Comparison of ENCODE assay signal across 9 cellular contexts in genomic region chr1:9767964-9768668, GRCh38. TPM values are rescaled to one million over a fixed set of nuclear protein-coding genes. Genes with fewer than 3 reads are reported as not detected.
DNase-seq lines count a peak whose midpoint lies in the region; ATAC-seq and TF ChIP-seq lines count a peak whose summit lies in the region.
"Had no signal": no experiment of that assay in that cellular context is flagged by ENCODE, and none has a peak within 500 bp of the region (broad histone marks: within the 10 kb centered on the region; RNA-seq: fewer than 3 reads in every experiment).

No MANE protein-coding gene starts in this region.

- DNase-seq in activated CD4-positive, alpha-beta T cell treated with anti-CD3 and anti-CD28 coated beads, Interleukin-2, amount 10 ng/mL, durations not matched to agents 24 days and 14 days, result peak; percentile 64
- no peak for DNase-seq in activated CD4-positive, alpha-beta T cell treated with anti-CD3 and anti-CD28 coated beads for 1 hour
- DNase-seq in OCI-LY7 (ENCODE audit: low spot score) (peak; percentile 24), mesothelial cell of epicardium (ENCODE audit: low spot score in 2 of 2, unreplicated experiment in 2 of 2) (no peak)
- peak; percentile 25 for DNase-seq in activated naive CD8-positive, alpha-beta T cell treated with anti-CD3 and anti-CD28 coated beads, Interleukin-2, amount 50 U/mL, for 24 hours
- peak; percentile 6 for DNase-seq in stimulated activated CD4-positive, alpha-beta T cell treated with anti-CD3 and anti-CD28 coated beads, Interleukin-4, amount 100 ng/mL, for 1 hour
- DNase-seq: GDM1 had no signal

- intact Hi-C loops in activated CD4-positive, alpha-beta T cell treated with anti-CD3 and anti-CD28 coated beads, Interleukin-2, amount 10 ng/mL, durations not matched to agents 24 days and 14 days (cut with micrococcal nuclease), result no loop called here
- intact Hi-C loops in OCI-LY7 (cut with micrococcal nuclease; ENCODE audit: unreplicated experiment), result no loop called here

- no peaks in the 10 kb centered on the region for H3K27me3 Mint-ChIP-seq in activated CD4-positive, alpha-beta T cell treated with anti-CD3 and anti-CD28 coated beads, Interleukin-2, amount 10 ng/mL, durations not matched to agents 24 days and 14 days
- no peaks in the 10 kb centered on the region for H3K27me3 Mint-ChIP-seq in activated naive CD8-positive, alpha-beta T cell treated with anti-CD3 and anti-CD28 coated beads, Interleukin-2, amount 50 U/mL, for 24 hours
- H3K27me3 Mint-ChIP-seq in mesothelial cell of epicardium (ENCODE audit: low read depth), result no peaks in the 10 kb centered on the region

- peaks cover 35% of the 10 kb centered on the region for H3K79me2 ChIP-seq in OCI-LY7 (ENCODE audit: insufficient read depth, low read depth, low read length)

- no peak overlapping the region for H3K27ac Mint-ChIP-seq in activated CD4-positive, alpha-beta T cell treated with anti-CD3 and anti-CD28 coated beads, Interleukin-2, amount 10 ng/mL, durations not matched to agents 24 days and 14 days
- no peak overlapping the region for H3K27ac Mint-ChIP-seq in activated naive CD8-positive, alpha-beta T cell treated with anti-CD3 and anti-CD28 coated beads, Interleukin-2, amount 50 U/mL, for 24 hours
- H3K27ac Mint-ChIP-seq in mesothelial cell of epicardium, result no peak overlapping the region

- H3K4me3 ChIP-seq in OCI-LY7 (ENCODE audit: low read depth, low read length, poor library complexity, severe bottlenecking), result no peak overlapping the region

- H3K4me1 ChIP-seq in OCI-LY7 (ENCODE audit: insufficient read depth, low read length, poor library complexity, severe bottlenecking), result no peaks in the 10 kb centered on the region

- no peak overlapping the region for H3K27ac ChIP-seq in OCI-LY7 (ENCODE audit: low read depth, low read length, poor library complexity, severe bottlenecking)

- peaks cover 7% of the 10 kb centered on the region for H3K4me1 Mint-ChIP-seq in activated CD4-positive, alpha-beta T cell treated with anti-CD3 and anti-CD28 coated beads, Interleukin-2, amount 10 ng/mL, durations not matched to agents 24 days and 14 days
- H3K4me1 Mint-ChIP-seq in activated naive CD8-positive, alpha-beta T cell treated with anti-CD3 and anti-CD28 coated beads, Interleukin-2, amount 50 U/mL, for 24 hours, result peaks cover 10% of the 10 kb centered on the region
- H3K4me1 Mint-ChIP-seq in mesothelial cell of epicardium, result no peaks in the 10 kb centered on the region

- H3K9me3 ChIP-seq in OCI-LY7 (ENCODE audit: low read length), result no peaks in the 10 kb centered on the region

- peaks cover 40% of the 10 kb centered on the region for H3K36me3 ChIP-seq in OCI-LY7 (ENCODE audit: insufficient read depth, low read length)

- no peak overlapping the region for H3K4me2 ChIP-seq in OCI-LY7 (ENCODE audit: low read length)

- H2AFZ ChIP-seq in OCI-LY7 (ENCODE audit: low read length), result no peak overlapping the region

- no peaks in the 10 kb centered on the region for H4K20me1 ChIP-seq in OCI-LY7 (ENCODE audit: insufficient read depth, low read length)

- CTCF ChIA-PET in OCI-LY7 (lab: Charles Lee; ENCODE audit: unreplicated experiment), result no interaction called here

- TF ChIP-seq CTCF in OCI-LY7 (conservative IDR thresholded peaks at IDR 0.05; ENCODE audit: low read length) (no peak), mesothelial cell of epicardium (IDR thresholded peaks at IDR 0.05; ENCODE audit: unreplicated experiment) (no peak)

- no TSS peak for BruUV-seq in OCI-LY7 (replicated peaks; lab: Mats Ljungman, UMichigan)

- no peaks in the 10 kb centered on the region for H3K9me2 ChIP-seq in OCI-LY7 (ENCODE audit: insufficient read depth, low read length)

- POLR2A ChIA-PET in OCI-LY7 (lab: Charles Lee), result interaction anchor here (1.1 kb wide), 1 partner anchor 95 kb away, joined by 3 read pairs; no protein-coding TSS in a partner anchor

- peak; percentile 52 for ATAC-seq in activated naive CD8-positive, alpha-beta T cell treated with anti-CD3 and anti-CD28 coated beads, Interleukin-2, amount 50 U/mL, for 24 hours
- ATAC-seq in HG02610 (IDR thresholded peaks at IDR 0.05; ENCODE audit: unreplicated experiment) (no peak), GM21360 (IDR thresholded peaks at IDR 0.05; ENCODE audit: unreplicated experiment) (no peak)

- no peaks in the 10 kb centered on the region for H3K9me3 Mint-ChIP-seq in activated CD4-positive, alpha-beta T cell treated with anti-CD3 and anti-CD28 coated beads, Interleukin-2, amount 10 ng/mL, durations not matched to agents 24 days and 14 days
- H3K9me3 Mint-ChIP-seq in activated naive CD8-positive, alpha-beta T cell treated with anti-CD3 and anti-CD28 coated beads, Interleukin-2, amount 50 U/mL, for 24 hours, result no peaks in the 10 kb centered on the region
- no peaks in the 10 kb centered on the region for H3K9me3 Mint-ChIP-seq in mesothelial cell of epicardium

- H3K4me3 Mint-ChIP-seq in activated CD4-positive, alpha-beta T cell treated with anti-CD3 and anti-CD28 coated beads, Interleukin-2, amount 10 ng/mL, durations not matched to agents 24 days and 14 days, result no peak overlapping the region
- no peak overlapping the region for H3K4me3 Mint-ChIP-seq in activated naive CD8-positive, alpha-beta T cell treated with anti-CD3 and anti-CD28 coated beads, Interleukin-2, amount 50 U/mL, for 24 hours
- no peak overlapping the region for H3K4me3 Mint-ChIP-seq in mesothelial cell of epicardium

- peaks cover 21% of the 10 kb centered on the region for H3K36me3 Mint-ChIP-seq in activated CD4-positive, alpha-beta T cell treated with anti-CD3 and anti-CD28 coated beads, Interleukin-2, amount 10 ng/mL, durations not matched to agents 24 days and 14 days (ENCODE audit: low read depth)
- peaks cover 6% of the 10 kb centered on the region for H3K36me3 Mint-ChIP-seq in activated naive CD8-positive, alpha-beta T cell treated with anti-CD3 and anti-CD28 coated beads, Interleukin-2, amount 50 U/mL, for 24 hours (ENCODE audit: low read depth)
- H3K36me3 Mint-ChIP-seq in mesothelial cell of epicardium, result peaks cover 18% of the 10 kb centered on the region

RNA-seq across cellular contexts. Expression of gene CLSTN1, which starts 55.6 kb away (rescaled TPM):
- total RNA-seq in activated CD4-positive, alpha-beta T cell treated with anti-CD3 and anti-CD28 coated beads, Interleukin-2, amount 10 ng/mL, durations not matched to agents 24 days and 14 days, result 42.1 and 43.8 TPM in 2 replicates
- 49.4 and 58.6 TPM in 2 replicates for total RNA-seq in OCI-LY7 (2014; rRNA removed; shearing (Covaris generic))
- 124 and 141 TPM in 2 replicates for total RNA-seq in OCI-LY7 (2022)
- 125 to 127 TPM (median 127 TPM) in 3 replicates for total RNA-seq in mesothelial cell of epicardium

Comparison
In these comparisons a context has a peak if more than half of its experiments do, and no peak if none do; other contexts are left out.
1. DNase-seq: peak in activated CD4-positive, alpha-beta T cell treated with anti-CD3 and anti-CD28 coated beads, Interleukin-2, amount 10 ng/mL, durations not matched to agents 24 days and 14 days (single experiment), OCI-LY7 (single experiment), activated naive CD8-positive, alpha-beta T cell treated with anti-CD3 and anti-CD28 coated beads, Interleukin-2, amount 50 U/mL, for 24 hours (single experiment) and stimulated activated CD4-positive, alpha-beta T cell treated with anti-CD3 and anti-CD28 coated beads, Interleukin-4, amount 100 ng/mL, for 1 hour (single experiment); none in activated CD4-positive, alpha-beta T cell treated with anti-CD3 and anti-CD28 coated beads for 1 hour (single experiment) and mesothelial cell of epicardium (0 of 2).